17 cellular contexts compared by ENCODE assay signal in genomic region chr5:133859073-133859472, GRCh38.
DNase-seq lines count a peak whose midpoint lies in the region; ATAC-seq, FAIRE-seq and TF ChIP-seq lines count a peak whose summit lies in the region.
"Had no signal": no experiment of that assay in that cellular context is flagged by ENCODE, and none has a peak within 500 bp of the region (broad histone marks: within the 10 kb centered on the region; RNA-seq: fewer than 3 reads in every experiment).

No MANE protein-coding gene starts in this region.

- 38% methylated on average over 4 of the region's 4 CpGs for WGBS in GM12878 (ENCODE audit: insufficient coverage, insufficient replicate concordance, low lambda C conversion rate, missing lambda C conversion rate)
- WGBS in ovary, 3 donors: 62 to 76% (median 63%) methylated on average over 4 of the region's 4 CpGs

- H3K79me2 ChIP-seq in GM12878 (ENCODE audit: control insufficient read depth, insufficient read depth, low read length): no peaks in the 10 kb centered on the region

- RAD21 ChIA-PET in GM12878 (lab: Charles Lee; ENCODE audit: unreplicated experiment): interaction anchor here (0.9 to 3.2 kb wide), 3 partner anchors 10 to 35 kb away, joined by 3 to 13 read pairs (median 6); no protein-coding TSS in a partner anchor

- H3K9me3 Mint-ChIP-seq in activated CD4-positive, alpha-beta T cell treated with anti-CD3 and anti-CD28 coated beads for 36 hours (ENCODE audit: low read depth): no peaks in the 10 kb centered on the region
- H3K9me3 Mint-ChIP-seq in activated CD4-positive, alpha-beta T cell treated with anti-CD3 and anti-CD28 coated beads, Interleukin-2, amount 10 ng/mL, durations not matched to agents 24 days and 14 days: peaks cover 3% of the 10 kb centered on the region
- no peaks in the 10 kb centered on the region for H3K9me3 Mint-ChIP-seq in stimulated activated naive CD8-positive, alpha-beta T cell treated with anti-CD3 and anti-CD28 coated beads, Interleukin-15, amount 100 ng/mL, for 72 hours
- H3K9me3 Mint-ChIP-seq: CD4-positive, alpha-beta T cell had no signal

- no peak overlapping the region for H3K4me2 ChIP-seq in GM12878 (ENCODE audit: control insufficient read depth, insufficient read depth)

- H3K4me1 Mint-ChIP-seq in activated CD4-positive, alpha-beta T cell treated with anti-CD3 and anti-CD28 coated beads for 36 hours: peaks cover 16% of the 10 kb centered on the region
- peaks cover 7% of the 10 kb centered on the region for H3K4me1 Mint-ChIP-seq in activated CD4-positive, alpha-beta T cell treated with anti-CD3 and anti-CD28 coated beads, Interleukin-2, amount 10 ng/mL, durations not matched to agents 24 days and 14 days
- H3K4me1 Mint-ChIP-seq in stimulated activated naive CD8-positive, alpha-beta T cell treated with anti-CD3 and anti-CD28 coated beads, Interleukin-15, amount 100 ng/mL, for 72 hours: peaks cover 25% of the 10 kb centered on the region

- H3K27ac ChIP-seq in GM12878 (ENCODE audit: control insufficient read depth, insufficient read depth): no peak overlapping the region
- H3K27ac ChIP-seq in ovary: no peak overlapping the region
- H3K27ac ChIP-seq: 22Rv1, GM23248, RWPE1 had no signal

- intact Hi-C loops in activated CD4-positive, alpha-beta T cell treated with anti-CD3 and anti-CD28 coated beads for 36 hours (cut with DNase I, micrococcal nuclease): no loop called here
- intact Hi-C loops in activated CD4-positive, alpha-beta T cell treated with anti-CD3 and anti-CD28 coated beads, Interleukin-2, amount 10 ng/mL, durations not matched to agents 24 days and 14 days (cut with micrococcal nuclease): no loop called here
- intact Hi-C loops in GM12878 (cut with micrococcal nuclease; ENCODE audit: unreplicated experiment): no loop called here
- intact Hi-C loops in ovary (cut with DNase I): no loop called here

- no peak for TF ChIP-seq POLR2A in GM12878 (IDR thresholded peaks at IDR 0.05; ENCODE audit: low read depth, low read length)
- TF ChIP-seq POLR2A in ovary (IDR thresholded peaks at IDR 0.05): no peak

- TF ChIP-seq CTCF in GM12878 (IDR thresholded peaks at IDR 0.05 in 2 of 3, conservative IDR thresholded peaks at IDR 0.05 in 1 of 3; ENCODE audit: control insufficient read depth in 2 of 3, extremely low read depth in 1 of 3, insufficient read depth in 1 of 3, low read depth in 3 of 3, low read length in 3 of 3): no peak
- TF ChIP-seq CTCF in ovary (IDR thresholded peaks at IDR 0.05): no peak

- TF ChIP-seq RAD21 in GM12878 (IDR thresholded peaks at IDR 0.05; ENCODE audit: insufficient read depth, low read depth, low read length): no peak

- no peak overlapping the region for H3K9ac ChIP-seq in GM12878 (ENCODE audit: control insufficient read depth, insufficient read depth, low read length)
- H3K9ac ChIP-seq: GM23248 had no signal

- H3K36me3 Mint-ChIP-seq in activated CD4-positive, alpha-beta T cell treated with anti-CD3 and anti-CD28 coated beads for 36 hours (ENCODE audit: low read depth): no peaks in the 10 kb centered on the region
- H3K36me3 Mint-ChIP-seq in activated CD4-positive, alpha-beta T cell treated with anti-CD3 and anti-CD28 coated beads, Interleukin-2, amount 10 ng/mL, durations not matched to agents 24 days and 14 days (ENCODE audit: low read depth): no peaks in the 10 kb centered on the region

- H3K4me3 Mint-ChIP-seq in activated CD4-positive, alpha-beta T cell treated with anti-CD3 and anti-CD28 coated beads for 36 hours: no peak overlapping the region
- no peak overlapping the region for H3K4me3 Mint-ChIP-seq in activated CD4-positive, alpha-beta T cell treated with anti-CD3 and anti-CD28 coated beads, Interleukin-2, amount 10 ng/mL, durations not matched to agents 24 days and 14 days
- H3K4me3 Mint-ChIP-seq in stimulated activated naive CD8-positive, alpha-beta T cell treated with anti-CD3 and anti-CD28 coated beads, Interleukin-15, amount 100 ng/mL, for 72 hours: no peak overlapping the region
- H3K4me3 Mint-ChIP-seq: CD4-positive, alpha-beta T cell had no signal

- H3K4me3 ChIP-seq in GM12878: no peak overlapping the region
- H3K4me3 ChIP-seq in ovary: no peak overlapping the region
- H3K4me3 ChIP-seq: GM23248 had no signal

- H3K9me3 ChIP-seq in GM12878 (replicated peaks; ENCODE audit: control insufficient read depth, insufficient read depth, low read length) (no peaks in the 10 kb centered on the region), ovary (no peaks in the 10 kb centered on the region)
- H3K9me3 ChIP-seq: BE2C had no signal

- H2AFZ ChIP-seq in GM12878 (ENCODE audit: control insufficient read depth, low read depth, low read length): no peak overlapping the region
- H2AFZ ChIP-seq: GM23248 had no signal

- CTCF ChIA-PET in activated CD4-positive, alpha-beta T cell treated with anti-CD3 and anti-CD28 coated beads for 36 hours (lab: Charles Lee): interaction anchor here (0.5 to 2.3 kb wide), 4 partner anchors 8 to 115 kb away, joined by 3 to 10 read pairs (median 4); no protein-coding TSS in a partner anchor
- CTCF ChIA-PET in GM12878 (lab: Yijun Ruan, JAX): interaction anchor here (0.7 to 2.9 kb wide), 8 partner anchors 10 to 435 kb away, joined by 3 to 25 read pairs (median 3); no protein-coding TSS in a partner anchor

- H3K4me1 ChIP-seq in GM12878 (ENCODE audit: control insufficient read depth, insufficient read depth, low read length) (peaks cover 4% of the 10 kb centered on the region), ovary (ENCODE audit: insufficient read depth) (no peaks in the 10 kb centered on the region)
- H3K4me1 ChIP-seq: BE2C had no signal

- no peaks in the 10 kb centered on the region for H3K27me3 Mint-ChIP-seq in activated CD4-positive, alpha-beta T cell treated with anti-CD3 and anti-CD28 coated beads for 36 hours
- no peaks in the 10 kb centered on the region for H3K27me3 Mint-ChIP-seq in activated CD4-positive, alpha-beta T cell treated with anti-CD3 and anti-CD28 coated beads, Interleukin-2, amount 10 ng/mL, durations not matched to agents 24 days and 14 days
- peaks cover 11% of the 10 kb centered on the region for H3K27me3 Mint-ChIP-seq in stimulated activated naive CD8-positive, alpha-beta T cell treated with anti-CD3 and anti-CD28 coated beads, Interleukin-15, amount 100 ng/mL, for 72 hours

- BruUV-seq in GM12878 (replicated peaks; lab: Mats Ljungman, UMichigan): no TSS peak

- TF ChIP-seq EP300 in GM12878 (IDR thresholded peaks at IDR 0.05; ENCODE audit: borderline replicate concordance in 1 of 2, control insufficient read depth in 1 of 2, low read depth in 2 of 2, low read length in 2 of 2) (no peak), ovary (IDR thresholded peaks at IDR 0.05) (no peak)

- SMC1A ChIA-PET in GM12878 (lab: Charles Lee; ENCODE audit: uncharacterized antibody, unreplicated experiment): interaction anchor here (0.9 to 3.9 kb wide), 13 partner anchors 8 to 214 kb away, joined by 3 to 20 read pairs (median 4); no protein-coding TSS in a partner anchor

- DNase-seq in activated CD4-positive, alpha-beta T cell treated with anti-CD3 and anti-CD28 coated beads for 36 hours: no peak
- no peak for DNase-seq in activated CD4-positive, alpha-beta T cell treated with anti-CD3 and anti-CD28 coated beads, Interleukin-2, amount 10 ng/mL, durations not matched to agents 24 days and 14 days
- peak in 1 of 2 donors; percentile 25 for DNase-seq in stimulated activated naive CD8-positive, alpha-beta T cell treated with anti-CD3 and anti-CD28 coated beads, Interleukin-15, amount 100 ng/mL, for 72 hours
- no peak for DNase-seq in stimulated activated naive CD8-positive, alpha-beta T cell treated with anti-CD3 and anti-CD28 coated beads, Interleukin-15, Interleukin-2, amounts not matched to agents 100 U/mL and 50 U/mL, for 24 hours
- no peak for DNase-seq in GM12878 (ENCODE audit: low read depth, low spot score)
- DNase-seq in ovary: no peak
- no peak for DNase-seq in AG20443 (ENCODE audit: low spot score)
- DNase-seq: BE2C; CD4-positive, alpha-beta T cell; GM23248; HCEC 1CT; NCI-H1417 treated with DMSO at 0.1 percent for 48 hours; NCI-H1930; NCI-H526 treated with DMSO at 0.1 percent for 48 hours had no signal

- H3K27me3 ChIP-seq in GM12878 (replicated peaks in 1 of 2; ENCODE audit: control insufficient read depth in 2 of 2, insufficient read depth in 2 of 2, low read length in 1 of 2) (no peaks in the 10 kb centered on the region; a peak in 1 of 4 replicates), ovary (no peaks in the 10 kb centered on the region)
- H3K27me3 ChIP-seq: BE2C had no signal

- POLR2A ChIA-PET in activated CD4-positive, alpha-beta T cell treated with anti-CD3 and anti-CD28 coated beads for 36 hours (lab: Charles Lee): no interaction called here
- POLR2A ChIA-PET in GM12878 (lab: Charles Lee): interaction anchor here (1.1 kb wide), 1 partner anchor 28 kb away, joined by 3 read pairs; no protein-coding TSS in a partner anchor

- in situ Hi-C loops in GM12878 (cut with MboI): no loop called here

- H3K36me3 ChIP-seq in GM12878 (ENCODE audit: control insufficient read depth in 2 of 2, insufficient read depth in 2 of 2, low read length in 1 of 2) (no peaks in the 10 kb centered on the region), ovary (no peaks in the 10 kb centered on the region)
- H3K36me3 ChIP-seq: BE2C had no signal

- peak; percentile 53 for ATAC-seq in activated CD4-positive, alpha-beta T cell treated with anti-CD3 and anti-CD28 coated beads for 36 hours
- peak; percentile 61 for ATAC-seq in stimulated activated naive CD8-positive, alpha-beta T cell treated with anti-CD3 and anti-CD28 coated beads, Interleukin-15, amount 100 ng/mL, for 72 hours
- no peak for ATAC-seq in stimulated activated naive CD8-positive, alpha-beta T cell treated with anti-CD3 and anti-CD28 coated beads, Interleukin-15, Interleukin-2, amounts not matched to agents 100 U/mL and 50 U/mL, for 24 hours
- peak; percentile 79 for ATAC-seq in GM12878
- ATAC-seq in GM18858 (IDR thresholded peaks at IDR 0.05; ENCODE audit: unreplicated experiment): no peak

- H4K20me1 ChIP-seq in GM12878 (ENCODE audit: control insufficient read depth, insufficient read depth): no peaks in the 10 kb centered on the region

- H3K27ac Mint-ChIP-seq in activated CD4-positive, alpha-beta T cell treated with anti-CD3 and anti-CD28 coated beads for 36 hours: no peak overlapping the region
- H3K27ac Mint-ChIP-seq in activated CD4-positive, alpha-beta T cell treated with anti-CD3 and anti-CD28 coated beads, Interleukin-2, amount 10 ng/mL, durations not matched to agents 24 days and 14 days: no peak overlapping the region
- H3K27ac Mint-ChIP-seq in stimulated activated naive CD8-positive, alpha-beta T cell treated with anti-CD3 and anti-CD28 coated beads, Interleukin-15, amount 100 ng/mL, for 72 hours: no peak overlapping the region
- H3K27ac Mint-ChIP-seq: CD4-positive, alpha-beta T cell had no signal

- peak; percentile 38 for FAIRE-seq in GM12878 (lab: Jason Lieb, UNC)

TF ChIP-seq in GM12878, 131 proteins besides CTCF, POLR2A, EP300 and RAD21 (continues in another document):
- TF ChIP-seq USF1 (IDR thresholded peaks at IDR 0.05; ENCODE audit: borderline replicate concordance, extremely low read length, insufficient read depth, low read depth, low read length): peak; percentile 36

Comparison
In these comparisons a context has a peak if more than half of its experiments do, and no peak if none do; other contexts are left out.
1. ATAC-seq: peak in activated CD4-positive, alpha-beta T cell treated with anti-CD3 and anti-CD28 coated beads for 36 hours (single experiment), stimulated activated naive CD8-positive, alpha-beta T cell treated with anti-CD3 and anti-CD28 coated beads, Interleukin-15, amount 100 ng/mL, for 72 hours (single experiment) and GM12878 (single experiment); none in stimulated activated naive CD8-positive, alpha-beta T cell treated with anti-CD3 and anti-CD28 coated beads, Interleukin-15, Interleukin-2, amounts not matched to agents 100 U/mL and 50 U/mL, for 24 hours (single experiment) and GM18858 (single experiment).